In the genomic region with DNA sequence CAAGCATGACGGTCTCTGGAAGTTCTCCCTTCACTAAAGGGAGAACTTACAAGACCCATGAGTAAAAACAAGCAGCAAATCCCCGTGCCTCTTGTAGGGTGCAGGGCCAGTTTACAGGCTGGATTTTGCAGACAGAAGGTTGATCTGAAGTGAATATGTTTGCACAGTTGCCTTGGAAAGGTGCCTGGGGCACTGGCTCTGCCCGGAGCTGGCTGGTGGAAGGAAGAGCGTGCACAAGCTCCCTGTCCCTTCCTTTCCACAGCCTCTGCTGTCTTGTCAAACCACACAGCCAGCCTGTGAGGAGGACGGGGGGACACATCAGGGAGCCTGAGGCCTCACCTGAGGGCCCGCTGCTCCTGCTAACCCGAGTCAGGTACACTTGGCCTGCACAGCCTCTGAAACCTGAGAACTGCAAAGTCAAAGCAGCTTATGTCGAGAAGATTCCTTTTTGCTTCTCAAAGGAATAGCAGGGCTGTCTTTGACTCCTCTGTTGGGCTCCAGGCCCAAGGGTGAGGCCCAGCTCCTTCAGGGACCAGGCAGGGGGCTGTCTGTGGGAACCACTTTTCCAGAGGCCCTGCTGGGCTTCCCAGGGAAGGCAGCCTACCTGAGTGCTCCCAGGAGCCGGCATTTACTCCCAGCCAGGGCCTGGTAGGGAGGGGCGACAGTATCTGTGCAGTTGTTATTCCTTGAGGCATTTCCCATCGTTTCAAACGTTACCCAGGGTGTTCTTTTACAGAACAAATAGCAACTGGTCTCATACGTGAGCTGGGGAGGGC, we compare ENCODE assay signal across 17 cellular contexts.
A peak's percentile ranks its signal among the peaks of the same experiment; 100 is the strongest.
DNase-seq lines count a peak whose midpoint lies in the region; ATAC-seq and TF ChIP-seq lines count a peak whose summit lies in the region.
"Had no signal": no experiment of that assay in that cellular context is flagged by ENCODE, and none has a peak within 500 bp of the region (broad histone marks: within the 10 kb centered on the region; RNA-seq: fewer than 3 reads in every experiment).

No MANE protein-coding gene starts in this region.

- peak overlapping the region; percentile 48 to 73 for H3K27ac ChIP-seq in breast epithelium
- H3K27ac ChIP-seq in thyroid gland: peak overlapping the region; percentile 41 to 89 (median 81)
- H3K27ac ChIP-seq in PC-9: no peak overlapping the region
- H3K27ac ChIP-seq: thoracic aorta had no signal

- intact Hi-C loops in breast epithelium (cut with DNase I; ENCODE audit: low total_unique reads): no loop called here
- intact Hi-C loops in MCF 10A (cut with micrococcal nuclease): no loop called here
- intact Hi-C loops in thyroid gland (cut with DNase I): no loop called here
- intact Hi-C loops in PC-9 (cut with micrococcal nuclease; ENCODE audit: unreplicated experiment): no loop called here

- WGBS in thyroid gland, 2 donors: 46 to 51% methylated on average over 10 to 13 of the region's 13 CpGs

- no peak overlapping the region for H3K4me2 ChIP-seq in PC-9

- H3K4me1 ChIP-seq in breast epithelium: peaks cover 0 to 11% of the 10 kb centered on the region in 2 donors
- H3K4me1 ChIP-seq in thyroid gland: peaks cover 19 to 24% of the 10 kb centered on the region in 2 donors
- no peaks in the 10 kb centered on the region for H3K4me1 ChIP-seq in PC-9 (replicated peaks; ENCODE audit: insufficient read depth)

- BruUV-seq in MCF 10A (replicated peaks; lab: Mats Ljungman, UMichigan): no TSS peak
- no TSS peak for BruUV-seq in PC-9 (replicated peaks; lab: Mats Ljungman, UMichigan)

- H3K4me1 Mint-ChIP-seq in MCF 10A (ENCODE audit: insufficient read depth, unreplicated experiment) (peaks cover 15% of the 10 kb centered on the region), brain (peaks cover 39% of the 10 kb centered on the region)
- H3K4me1 Mint-ChIP-seq: activated B cell treated with CpG ODN at 0.5 μM for 24 hours had no signal

- H3K36me3 ChIP-seq in breast epithelium (no peaks in the 10 kb centered on the region), thyroid gland (no peaks in the 10 kb centered on the region), PC-9 (ENCODE audit: low read depth) (no peaks in the 10 kb centered on the region)
- H3K36me3 ChIP-seq: thoracic aorta had no signal

- no peaks in the 10 kb centered on the region for H3K9me3 Mint-ChIP-seq in MCF 10A (ENCODE audit: unreplicated experiment)
- H3K9me3 Mint-ChIP-seq in brain: no peaks in the 10 kb centered on the region
- H3K9me3 Mint-ChIP-seq: activated B cell treated with CpG ODN at 0.5 μM for 24 hours had no signal

- no peak for TF ChIP-seq CTCF in breast epithelium (IDR thresholded peaks at IDR 0.05)
- TF ChIP-seq CTCF in MCF 10A (IDR thresholded peaks at IDR 0.05; ENCODE audit: unreplicated experiment): no peak
- TF ChIP-seq CTCF in brain (conservative IDR thresholded peaks at IDR 0.05): no peak
- peak in 1 of 6 experiments; percentile 25 for TF ChIP-seq CTCF in thyroid gland (IDR thresholded peaks at IDR 0.05)
- TF ChIP-seq CTCF in PC-9 (conservative IDR thresholded peaks at IDR 0.05): no peak

- H3K36me3 Mint-ChIP-seq in MCF 10A (ENCODE audit: insufficient read depth, unreplicated experiment): no peaks in the 10 kb centered on the region
- no peaks in the 10 kb centered on the region for H3K36me3 Mint-ChIP-seq in brain
- H3K36me3 Mint-ChIP-seq: activated naive CD8-positive, alpha-beta T cell had no signal

- no peak overlapping the region for H2AFZ ChIP-seq in PC-9

- H3K27me3 ChIP-seq in breast epithelium (no peaks in the 10 kb centered on the region), thyroid gland (no peaks in the 10 kb centered on the region), PC-9 (ENCODE audit: insufficient read depth, low read depth) (peaks cover 34% of the 10 kb centered on the region)

- CTCF ChIA-PET in MCF 10A (lab: Yijun Ruan, JAX): interaction anchor here (0.6 to 1.0 kb wide), 2 partner anchors 16 to 146 kb away, joined by 3 to 5 read pairs; no protein-coding TSS in a partner anchor
- CTCF ChIA-PET in PC-9 (lab: Charles Lee): no interaction called here

- ATAC-seq in GM19452 (IDR thresholded peaks at IDR 0.05; ENCODE audit: unreplicated experiment): no peak
- ATAC-seq: SK-N-SH treated with all-trans-retinoic acid at 6 μM for 48 hours had no signal

- no peaks in the 10 kb centered on the region for H3K9me3 ChIP-seq in breast epithelium
- no peaks in the 10 kb centered on the region for H3K9me3 ChIP-seq in thyroid gland
- no peaks in the 10 kb centered on the region for H3K9me3 ChIP-seq in PC-9 (ENCODE audit: insufficient read depth, low read depth)
- H3K9me3 ChIP-seq: thoracic aorta had no signal

- no peaks in the 10 kb centered on the region for H3K79me2 ChIP-seq in PC-9 (ENCODE audit: low read depth)

- H3K9me2 ChIP-seq in PC-9 (ENCODE audit: insufficient read depth): no peaks in the 10 kb centered on the region

- no peaks in the 10 kb centered on the region for H4K20me1 ChIP-seq in PC-9 (ENCODE audit: insufficient read depth)

- DNase-seq in breast epithelium (ENCODE audit: low spot score in 2 of 2) (peak in 1 of 2 donors; percentile 26), MCF 10A (ENCODE audit: unreplicated experiment) (no peak), medulla oblongata (ENCODE audit: extremely low spot score) (peak; percentile 27), thyroid gland (peak; percentile 61 to 81), kidney glomerular epithelial cell (lab: John Stamatoyannopoulos, UW) (no peak), PC-9 (no peak)
- DNase-seq: activated B cell treated with CpG ODN at 0.5 μM for 24 hours, cerebellar nuclear complex, COR-L47, hippocampal formation, Karpas-422, NCI-H1930 had no signal

- H3K27me3 Mint-ChIP-seq in MCF 10A (ENCODE audit: insufficient read depth, unreplicated experiment): no peaks in the 10 kb centered on the region
- peaks cover 4% of the 10 kb centered on the region for H3K27me3 Mint-ChIP-seq in brain
- H3K27me3 Mint-ChIP-seq: activated naive CD8-positive, alpha-beta T cell had no signal

- H3K4me3 ChIP-seq in breast epithelium: no peak overlapping the region
- H3K4me3 ChIP-seq in thyroid gland (replicated peaks in 1 of 3): no peak overlapping the region
- no peak overlapping the region for H3K4me3 ChIP-seq in PC-9
- H3K4me3 ChIP-seq: thoracic aorta had no signal

- no peak for TF ChIP-seq POLR2A in breast epithelium (IDR thresholded peaks at IDR 0.05)
- no peak for TF ChIP-seq POLR2A in thyroid gland (IDR thresholded peaks at IDR 0.05)

- H3K27ac Mint-ChIP-seq in MCF 10A (ENCODE audit: low read depth, unreplicated experiment) (no peak overlapping the region), brain (peak overlapping the region in 3 of 5 experiments; percentile 50 to 62 (median 55))
- H3K27ac Mint-ChIP-seq: activated B cell treated with CpG ODN at 0.5 μM for 24 hours; activated naive CD8-positive, alpha-beta T cell had no signal

- POLR2A ChIA-PET in MCF 10A (lab: Yijun Ruan, JAX) (interaction anchor here (0.6 to 1.6 kb wide), 4 partner anchors 15 to 248 kb away, joined by 3 to 4 read pairs (median 4); no protein-coding TSS in a partner anchor), PC-9 (lab: Charles Lee; ENCODE audit: unreplicated experiment) (interaction anchor here (0.6 kb wide), 1 partner anchor 736 kb away, joined by 3 read pairs; no protein-coding TSS in a partner anchor)

- no peaks in the 10 kb centered on the region for H3F3A ChIP-seq in PC-9 (ENCODE audit: insufficient read depth, low read depth)

- H3K4me3 Mint-ChIP-seq in MCF 10A (ENCODE audit: unreplicated experiment) (no peak overlapping the region), brain (peak overlapping the region in 1 of 5 experiments; percentile 22)
- H3K4me3 Mint-ChIP-seq: activated B cell treated with CpG ODN at 0.5 μM for 24 hours; activated naive CD8-positive, alpha-beta T cell had no signal

Comparison
In these comparisons a context has a peak if more than half of its experiments do, and no peak if none do; other contexts are left out.
1. DNase-seq: peak in medulla oblongata (single experiment) and thyroid gland (2 of 2); none in MCF 10A (single experiment), kidney glomerular epithelial cell (single experiment) and PC-9 (0 of 2).